Comparison of ENCODE assay signal across 19 cellular contexts in genomic region chr6:126548301-126548700, GRCh38.
A peak's percentile ranks its signal among the peaks of the same experiment; 100 is the strongest.
DNase-seq lines count a peak whose midpoint lies in the region; ATAC-seq and TF ChIP-seq lines count a peak whose summit lies in the region.
"Had no signal": no experiment of that assay in that cellular context is flagged by ENCODE, and none has a peak within 500 bp of the region (broad histone marks: within the 10 kb centered on the region; RNA-seq: fewer than 3 reads in every experiment).

No MANE protein-coding gene starts in this region.

- ATAC-seq in omental fat pad (ENCODE audit: low FRiP score), result no peak
- ATAC-seq: CD8-positive, alpha-beta T cell; K562; PC-3 had no signal

- no peak for TF ChIP-seq CTCF in AG10803 (conservative IDR thresholded peaks at IDR 0.05; ENCODE audit: low read length)
- no peak for TF ChIP-seq CTCF in omental fat pad (IDR thresholded peaks at IDR 0.05)

- H3K27me3 ChIP-seq in adipocyte (replicated peaks; ENCODE audit: control insufficient read depth, insufficient read depth, low read length), result no peaks in the 10 kb centered on the region
- H3K27me3 ChIP-seq: BLaER1 had no signal

- peaks cover 6% of the 10 kb centered on the region for H3K4me1 ChIP-seq in adipocyte (ENCODE audit: control insufficient read depth, insufficient read depth, low read length)
- H3K4me1 ChIP-seq: BLaER1 had no signal

- no peaks in the 10 kb centered on the region for H3K9me3 ChIP-seq in adipocyte (ENCODE audit: control insufficient read depth, low read length)
- H3K9me3 ChIP-seq: BLaER1 had no signal

- H3K36me3 ChIP-seq in adipocyte (ENCODE audit: control insufficient read depth, insufficient read depth, low read length, severe bottlenecking), result no peaks in the 10 kb centered on the region
- H3K36me3 ChIP-seq: BLaER1 had no signal

- no peak overlapping the region for H3K4me3 ChIP-seq in AG10803 (ENCODE audit: low read length)
- no peak overlapping the region for H3K4me3 ChIP-seq in adipocyte (ENCODE audit: low read length)
- H3K4me3 ChIP-seq: BLaER1, K562 had no signal

- DNase-seq in AG10803 (ENCODE audit: low read depth) (peak; percentile 21), GM04504 (ENCODE audit: low read depth) (peak; percentile 3), adipocyte (ENCODE audit: low read depth) (peak; percentile 11), foreskin melanocyte (peak; percentile 69), omental fat pad (ENCODE audit: low spot score) (no peak), nucleus accumbens (lab: John Stamatoyannopoulos, UW) (no peak), NOMO-1 (lab: John Stamatoyannopoulos, UW; ENCODE audit: unreplicated experiment in 2 of 2) (no peak), DMS53 treated with DMSO at 0.1 percent for 48 hours (lab: John Stamatoyannopoulos, UW; ENCODE audit: unreplicated experiment) (no peak)
- DNase-seq: 8988T; CD8-positive, alpha-beta T cell; DND-41; GDM1; MV-4-11; NCI-H1694 treated with DMSO at 0.1 percent for 48 hours; NCI-H2107; NCI-H510A treated with DMSO at 0.1 percent for 48 hours; PC-3 had no signal

- H3K9ac ChIP-seq in adipocyte (ENCODE audit: low read length), result no peak overlapping the region
- H3K9ac ChIP-seq: BLaER1 had no signal

Comparison
In these comparisons a context has a peak if more than half of its experiments do, and no peak if none do; other contexts are left out.
1. DNase-seq: peak in AG10803 (single experiment), GM04504 (single experiment), adipocyte (single experiment) and foreskin melanocyte (single experiment); none in omental fat pad (single experiment), nucleus accumbens (0 of 56), NOMO-1 (0 of 2) and DMS53 treated with DMSO at 0.1 percent for 48 hours (single experiment).